In the genomic region with DNA sequence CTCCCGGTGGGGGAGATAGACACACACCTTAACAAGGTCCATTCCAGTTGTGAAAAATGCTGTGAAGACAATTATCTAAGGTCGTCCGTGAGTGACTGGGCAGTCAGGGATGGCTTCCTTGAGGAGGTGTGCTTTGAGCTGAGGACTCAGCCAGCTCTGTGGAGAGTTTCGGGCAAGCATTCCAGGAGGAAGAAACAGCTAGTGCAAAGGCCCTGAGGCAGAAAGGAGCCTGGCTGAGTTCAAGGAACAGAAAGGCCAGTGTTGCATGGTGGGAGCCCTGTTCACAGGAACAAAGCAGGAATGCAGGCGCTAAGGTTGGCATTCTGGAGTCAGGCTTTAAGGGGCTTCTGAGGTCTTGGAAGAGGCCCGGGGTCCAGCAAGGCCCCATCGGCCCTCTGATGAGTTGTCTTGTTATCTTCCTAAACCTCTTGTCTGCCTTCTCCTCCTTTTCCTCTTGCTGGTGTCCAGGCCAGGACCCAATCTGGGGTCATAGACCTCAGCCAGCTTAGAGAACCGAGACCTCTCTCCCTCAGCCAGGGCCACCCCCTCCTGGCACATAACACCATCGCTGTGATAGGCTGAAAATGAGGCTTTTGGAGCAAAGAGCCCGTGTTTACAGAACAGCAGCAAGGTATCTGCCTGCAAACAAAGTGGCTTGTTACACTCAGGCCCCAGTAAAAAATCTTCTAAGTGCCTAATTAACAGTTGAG, we compare ENCODE assay signal across 22 cellular contexts.
A peak's percentile ranks its signal among the peaks of the same experiment; 100 is the strongest.
DNase-seq lines count a peak whose midpoint lies in the region; ATAC-seq and TF ChIP-seq lines count a peak whose summit lies in the region.
"Had no signal": no experiment of that assay in that cellular context is flagged by ENCODE, and none has a peak within 500 bp of the region (broad histone marks: within the 10 kb centered on the region; RNA-seq: fewer than 3 reads in every experiment).

No MANE protein-coding gene starts in this region.

- peak in 2 of 3 experiments; percentile 66 to 94 for DNase-seq in NCI-H1417 (lab: John Stamatoyannopoulos, UW)
- DNase-seq in NCI-H1417 treated with DMSO at 0.1 percent for 48 hours (lab: John Stamatoyannopoulos, UW), result no peak
- DNase-seq in NCI-H1092 (lab: John Stamatoyannopoulos, UW), result peak; percentile 77
- peak; percentile 75 for DNase-seq in NCI-H524 treated with DMSO at 0.1 percent for 48 hours (lab: John Stamatoyannopoulos, UW)
- DNase-seq in neural progenitor cell (ENCODE audit: low spot score), result no peak
- no peak for DNase-seq in stomach
- DNase-seq: 8988T; activated gamma-delta T cell; AML-193; CD8-positive, alpha-beta T cell; DMS79 treated with DMSO at 0.1 percent for 48 hours; GM23248; mammary epithelial cell; NCI-H1436 treated with DMSO at 0.1 percent for 48 hours; NCI-H510A; stimulated activated CD4-positive, alpha-beta T cell treated with anti-CD3 and anti-CD28 coated beads, Interleukin-2, amount 100 ng/mL, for 48 hours; stimulated activated naive B cell treated with anti-CD40 and anti-IgM and Interleukin-4, amounts not matched to agents 10 μg/mL and 1 μg/mL and 100 μg/mL, for 72 hours; WERI-Rb-1 had no signal

- H3K4me1 Mint-ChIP-seq in neural progenitor cell, result peaks cover 23% of the 10 kb centered on the region
- H3K4me1 Mint-ChIP-seq: stimulated activated naive B cell treated with anti-CD40 and anti-IgM and Interleukin-4, amounts not matched to agents 10 μg/mL and 1 μg/mL and 100 μg/mL, for 72 hours had no signal

- H4K20me1 ChIP-seq in neural progenitor cell (ENCODE audit: low read depth), result no peaks in the 10 kb centered on the region

- H3K9me3 Mint-ChIP-seq in neural progenitor cell, result no peaks in the 10 kb centered on the region
- H3K9me3 Mint-ChIP-seq: CD8-positive, alpha-beta T cell; dendritic cell treated with granulocyte-macrophage colony-stimulating factor and Interleukin-4, amounts not matched to agents 40 ng/mL and 50 ng/mL, for 4 days; stimulated activated naive B cell treated with anti-CD40 and anti-IgM and Interleukin-4, amounts not matched to agents 10 μg/mL and 1 μg/mL and 100 μg/mL, for 72 hours had no signal

- no peak overlapping the region for H2AFZ ChIP-seq in neural progenitor cell (replicated peaks)
- H2AFZ ChIP-seq: GM23248 had no signal

- peaks cover 7% of the 10 kb centered on the region for H3K27me3 Mint-ChIP-seq in neural progenitor cell (ENCODE audit: insufficient read depth, low read depth)

- no peaks in the 10 kb centered on the region for H3K36me3 Mint-ChIP-seq in neural progenitor cell
- H3K36me3 Mint-ChIP-seq: CD8-positive, alpha-beta T cell; stimulated activated naive B cell treated with anti-CD40 and anti-IgM and Interleukin-4, amounts not matched to agents 10 μg/mL and 1 μg/mL and 100 μg/mL, for 72 hours had no signal

- H3K27me3 ChIP-seq in neural progenitor cell (no peaks in the 10 kb centered on the region), stomach (peaks cover 0 to 87% (median 28%) of the 10 kb centered on the region in 3 donors)

- H3K36me3 ChIP-seq in neural progenitor cell (no peaks in the 10 kb centered on the region), stomach (no peaks in the 10 kb centered on the region)
- H3K36me3 ChIP-seq: WERI-Rb-1 had no signal

- WGBS in stomach, 5 donors, result 56 to 78% (median 67%) methylated on average over 9 to 10 of the region's 10 CpGs

- H3K4me3 ChIP-seq in neural progenitor cell, result no peak overlapping the region
- H3K4me3 ChIP-seq in stomach, result no peak overlapping the region
- H3K4me3 ChIP-seq: GM23248, smooth muscle cell had no signal

- H3K9me3 ChIP-seq in neural progenitor cell (ENCODE audit: low read depth), result no peaks in the 10 kb centered on the region
- H3K9me3 ChIP-seq in stomach, result no peaks in the 10 kb centered on the region

- H3F3A ChIP-seq in neural progenitor cell (ENCODE audit: low read depth), result no peaks in the 10 kb centered on the region

- H3K79me2 ChIP-seq in neural progenitor cell (ENCODE audit: low read depth), result no peaks in the 10 kb centered on the region

- no peak overlapping the region for H3K4me3 Mint-ChIP-seq in neural progenitor cell
- H3K4me3 Mint-ChIP-seq: CD8-positive, alpha-beta T cell; dendritic cell treated with granulocyte-macrophage colony-stimulating factor and Interleukin-4, amounts not matched to agents 40 ng/mL and 50 ng/mL, for 4 days; stimulated activated naive B cell treated with anti-CD40 and anti-IgM and Interleukin-4, amounts not matched to agents 10 μg/mL and 1 μg/mL and 100 μg/mL, for 72 hours had no signal

- intact Hi-C loops in stomach (cut with DNase I; ENCODE audit: low total_unique reads), result no loop called here

- H3K4me2 ChIP-seq in neural progenitor cell, result no peak overlapping the region
- H3K4me2 ChIP-seq: smooth muscle cell had no signal

- H3K27ac Mint-ChIP-seq in neural progenitor cell, result peak overlapping the region; percentile 70
- H3K27ac Mint-ChIP-seq: CD8-positive, alpha-beta T cell; dendritic cell treated with granulocyte-macrophage colony-stimulating factor and Interleukin-4, amounts not matched to agents 40 ng/mL and 50 ng/mL, for 4 days; stimulated activated naive B cell treated with anti-CD40 and anti-IgM and Interleukin-4, amounts not matched to agents 10 μg/mL and 1 μg/mL and 100 μg/mL, for 72 hours had no signal

- no peak for ATAC-seq in GM18870 (IDR thresholded peaks at IDR 0.05; ENCODE audit: unreplicated experiment)
- ATAC-seq in GM19035 (IDR thresholded peaks at IDR 0.05; ENCODE audit: unreplicated experiment), result no peak
- ATAC-seq: CD8-positive, alpha-beta T cell; stimulated activated naive B cell treated with anti-CD40 and anti-IgM and Interleukin-4, amounts not matched to agents 10 μg/mL and 1 μg/mL and 100 μg/mL, for 72 hours had no signal

- TF ChIP-seq CTCF in neural progenitor cell (IDR thresholded peaks at IDR 0.05) (no peak), stomach (IDR thresholded peaks at IDR 0.05) (no peak)

- H3K27ac ChIP-seq in neural progenitor cell (no peak overlapping the region), stomach (no peak overlapping the region)
- H3K27ac ChIP-seq: GM23248, WERI-Rb-1 had no signal

- no peak for TF ChIP-seq EP300 in stomach (IDR thresholded peaks at IDR 0.05)

- H3K4me1 ChIP-seq in neural progenitor cell (peaks cover 13% of the 10 kb centered on the region), stomach (peaks cover 0 to 14% (median 0%) of the 10 kb centered on the region in 4 donors)

- TF ChIP-seq POLR2A in stomach (IDR thresholded peaks at IDR 0.05), result no peak

- H3K9ac ChIP-seq in neural progenitor cell, result no peak overlapping the region
- H3K9ac ChIP-seq: GM23248 had no signal

Comparison
In these comparisons a context has a peak if more than half of its experiments do, and no peak if none do; other contexts are left out.
1. DNase-seq: peak in NCI-H1417 (2 of 3), NCI-H1092 (single experiment) and NCI-H524 treated with DMSO at 0.1 percent for 48 hours (single experiment); none in NCI-H1417 treated with DMSO at 0.1 percent for 48 hours (single experiment), neural progenitor cell (single experiment) and stomach (single experiment).